ENCODE assay signal across 8 cellular contexts in the genomic region with DNA sequence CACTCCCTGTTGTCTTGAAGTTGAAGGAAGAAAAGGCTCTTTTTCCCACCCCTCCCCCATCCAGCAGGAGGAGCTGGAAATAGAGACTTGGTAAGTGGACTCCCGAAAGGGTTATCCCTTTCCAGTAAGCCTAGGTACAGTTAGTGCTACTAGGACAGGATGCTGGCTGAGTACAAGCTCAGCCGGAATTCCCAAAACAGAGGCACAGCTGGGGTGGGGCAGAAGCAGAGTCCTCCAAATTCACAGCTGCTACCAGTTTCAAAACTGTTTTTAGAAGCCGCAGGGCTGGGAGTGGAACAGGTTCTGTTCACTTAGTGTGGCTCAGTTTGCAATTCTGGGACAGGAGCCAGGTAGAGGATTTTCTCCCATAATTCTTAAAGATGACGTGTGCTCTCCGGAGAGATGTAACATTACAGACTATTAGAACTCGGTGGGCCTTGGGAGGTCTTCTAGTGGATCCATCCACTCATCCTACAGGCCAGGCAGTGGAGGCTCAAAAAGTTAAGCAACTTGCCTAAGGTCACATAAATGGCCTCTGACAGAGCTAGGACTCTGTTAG. TPM values are rescaled to one million over a fixed set of nuclear protein-coding genes. Genes with fewer than 3 reads are reported as not detected.
DNase-seq lines count a peak whose midpoint lies in the region; ATAC-seq and TF ChIP-seq lines count a peak whose summit lies in the region.
"Had no signal": no experiment of that assay in that cellular context is flagged by ENCODE, and none has a peak within 500 bp of the region (broad histone marks: within the 10 kb centered on the region; RNA-seq: fewer than 3 reads in every experiment).

No MANE protein-coding gene starts in this region.

- H3K27ac Mint-ChIP-seq in activated CD8-positive, alpha-beta memory T cell treated with anti-CD3 and anti-CD28 coated beads, Interleukin-2, amount 10 ng/mL, durations not matched to agents 7 days and 5 days: no peak overlapping the region

- no peaks in the 10 kb centered on the region for H3K9me3 Mint-ChIP-seq in activated CD8-positive, alpha-beta memory T cell treated with anti-CD3 and anti-CD28 coated beads, Interleukin-2, amount 10 ng/mL, durations not matched to agents 7 days and 5 days (ENCODE audit: low read depth)

- H3K4me3 ChIP-seq in MG63: no peak overlapping the region
- H3K4me3 ChIP-seq in lower lobe of right lung: no peak overlapping the region
- H3K4me3 ChIP-seq in upper lobe of right lung: no peak overlapping the region

- DNase-seq in MG63 (peak; percentile 82), dedifferentiated amniotic fluid mesenchymal stem cell (ENCODE audit: extremely low spot score) (peak; percentile 88), lower lobe of right lung (peak; percentile 60), upper lobe of right lung (peak; percentile 70)
- DNase-seq in activated CD8-positive, alpha-beta memory T cell treated with anti-CD3 and anti-CD28 coated beads, Interleukin-2, amount 10 ng/mL, durations not matched to agents 7 days and 5 days: no peak
- no peak for DNase-seq in stimulated activated CD4-positive, alpha-beta T cell treated with anti-CD3 and anti-CD28 coated beads, Interleukin-2, amount 100 ng/mL, for 48 hours
- DNase-seq: T-helper 2 cell had no signal

- H3K4me1 ChIP-seq in lower lobe of right lung (peaks cover 23% of the 10 kb centered on the region), upper lobe of right lung (peaks cover 24% of the 10 kb centered on the region)

- intact Hi-C loops in lower lobe of right lung (cut with DNase I) (no loop called here), upper lobe of right lung (cut with DNase I) (no loop called here)

- peak overlapping the region; percentile 38 for H3K27ac ChIP-seq in lower lobe of right lung
- H3K27ac ChIP-seq in upper lobe of right lung: peak overlapping the region; percentile 65

- H3K27me3 ChIP-seq in MG63 (no peaks in the 10 kb centered on the region), lower lobe of right lung (ENCODE audit: low read depth) (no peaks in the 10 kb centered on the region), upper lobe of right lung (no peaks in the 10 kb centered on the region)

- CTCF ChIA-PET in activated CD8-positive, alpha-beta memory T cell treated with anti-CD3 and anti-CD28 coated beads, Interleukin-2, amount 10 ng/mL, durations not matched to agents 7 days and 5 days (lab: Charles Lee): interaction anchor here (0.5 to 1.3 kb wide), 2 partner anchors 193 to 216 kb away, joined by 3 to 5 read pairs; no protein-coding TSS in a partner anchor

- no peaks in the 10 kb centered on the region for H3K27me3 Mint-ChIP-seq in activated CD8-positive, alpha-beta memory T cell treated with anti-CD3 and anti-CD28 coated beads, Interleukin-2, amount 10 ng/mL, durations not matched to agents 7 days and 5 days

- H3K4me1 Mint-ChIP-seq in activated CD8-positive, alpha-beta memory T cell treated with anti-CD3 and anti-CD28 coated beads, Interleukin-2, amount 10 ng/mL, durations not matched to agents 7 days and 5 days: no peaks in the 10 kb centered on the region

- no peak overlapping the region for H3K4me3 Mint-ChIP-seq in activated CD8-positive, alpha-beta memory T cell treated with anti-CD3 and anti-CD28 coated beads, Interleukin-2, amount 10 ng/mL, durations not matched to agents 7 days and 5 days

- peak; percentile 81 to 88 for ATAC-seq in lower lobe of right lung
- peak; percentile 90 for ATAC-seq in upper lobe of right lung
- no peak for ATAC-seq in HG03280 (IDR thresholded peaks at IDR 0.05; ENCODE audit: unreplicated experiment)
- no peak for ATAC-seq in activated CD8-positive, alpha-beta memory T cell treated with anti-CD3 and anti-CD28 coated beads, Interleukin-2, amount 10 ng/mL, durations not matched to agents 7 days and 5 days

- peaks cover 4% of the 10 kb centered on the region for H3K36me3 Mint-ChIP-seq in activated CD8-positive, alpha-beta memory T cell treated with anti-CD3 and anti-CD28 coated beads, Interleukin-2, amount 10 ng/mL, durations not matched to agents 7 days and 5 days

- H3K9me3 ChIP-seq in MG63 (no peaks in the 10 kb centered on the region), lower lobe of right lung (no peaks in the 10 kb centered on the region), upper lobe of right lung (no peaks in the 10 kb centered on the region)

- TF ChIP-seq CTCF in lower lobe of right lung (IDR thresholded peaks at IDR 0.05) (no peak), upper lobe of right lung (IDR thresholded peaks at IDR 0.05) (no peak)

- H3K36me3 ChIP-seq in MG63: no peaks in the 10 kb centered on the region
- H3K36me3 ChIP-seq in lower lobe of right lung: no peaks in the 10 kb centered on the region
- H3K36me3 ChIP-seq in upper lobe of right lung: no peaks in the 10 kb centered on the region

RNA-seq across cellular contexts. Expression of a gene that starts 19.0 kb away (rescaled TPM):
- total RNA-seq in MG63 (2014; rRNA removed; shearing (Covaris generic); ENCODE audit: low replicate concordance): 16.5 and 32.7 TPM in 2 replicates
- total RNA-seq in lower lobe of right lung (275 TPM), upper lobe of right lung (316 TPM)
- 100 to 1,000 TPM; 102 to 195 TPM for total RNA-seq in activated CD8-positive, alpha-beta memory T cell treated with anti-CD3 and anti-CD28 coated beads, Interleukin-2, amount 10 ng/mL, durations not matched to agents 7 days and 5 days

Comparison
In these comparisons a context has a peak if more than half of its experiments do, and no peak if none do; other contexts are left out.
1. DNase-seq: peak in MG63 (single experiment), dedifferentiated amniotic fluid mesenchymal stem cell (single experiment), lower lobe of right lung (single experiment) and upper lobe of right lung (single experiment); none in activated CD8-positive, alpha-beta memory T cell treated with anti-CD3 and anti-CD28 coated beads, Interleukin-2, amount 10 ng/mL, durations not matched to agents 7 days and 5 days (single experiment) and stimulated activated CD4-positive, alpha-beta T cell treated with anti-CD3 and anti-CD28 coated beads, Interleukin-2, amount 100 ng/mL, for 48 hours (0 of 2).
2. ATAC-seq: peak in lower lobe of right lung (2 of 2) and upper lobe of right lung (single experiment); none in HG03280 (single experiment) and activated CD8-positive, alpha-beta memory T cell treated with anti-CD3 and anti-CD28 coated beads, Interleukin-2, amount 10 ng/mL, durations not matched to agents 7 days and 5 days (single experiment).